8 cellular contexts compared by ENCODE assay signal in genomic region chr4:145732895-145733880, GRCh38. TPM values are rescaled to one million over a fixed set of nuclear protein-coding genes. Genes with fewer than 3 reads are reported as not detected.
DNase-seq lines count a peak whose midpoint lies in the region; ATAC-seq lines count a peak whose summit lies in the region.

No MANE protein-coding gene starts in this region.

- DNase-seq in AML-193 (lab: John Stamatoyannopoulos, UW): peak; percentile 28 to 32
- peak; percentile 79 for DNase-seq in GM19238 (ENCODE audit: insufficient read length, low spot score)
- DNase-seq in NCI-H510A treated with DMSO at 0.1 percent for 48 hours (lab: John Stamatoyannopoulos, UW): peak; percentile 74
- peak; percentile 76 for DNase-seq in activated CD4-positive, alpha-beta T cell treated with anti-CD3 and anti-CD28 coated beads, Interleukin-2, amount 50 U/mL, for 1 hour
- peak; percentile 81 for DNase-seq in cortex of kidney (lab: John Stamatoyannopoulos, UW)
- DNase-seq in left lobe of liver (ENCODE audit: low spot score): peak; percentile 92
- peak; percentile 83 for DNase-seq in stimulated activated CD4-positive, alpha-beta T cell treated with anti-CD3 and anti-CD28 coated beads, Interleukin-1b, Interleukin-23, amount 100 ng/mL, for 48 hours

- peak; percentile 86 for ATAC-seq in HG03439 (IDR thresholded peaks at IDR 0.05; ENCODE audit: unreplicated experiment)
- peak; percentile 88 for ATAC-seq in left lobe of liver

RNA-seq across cellular contexts. Expression of gene C4orf51, which starts 53.2 kb away (rescaled TPM):
- not detected for total RNA-seq in left lobe of liver

Comparison
In these comparisons a context has a peak if more than half of its experiments do, and no peak if none do; other contexts are left out.
1. Peak in every context shown above with its lines: DNase-seq and ATAC-seq.
2. DNase-seq: peak in every context shown above with its lines; median percentile 92 in left lobe of liver; 83 in stimulated activated CD4-positive, alpha-beta T cell treated with anti-CD3 and anti-CD28 coated beads, Interleukin-1b, Interleukin-23, amount 100 ng/mL, for 48 hours; 81 in cortex of kidney; 79 in GM19238; 76 in activated CD4-positive, alpha-beta T cell treated with anti-CD3 and anti-CD28 coated beads, Interleukin-2, amount 50 U/mL, for 1 hour; 74 in NCI-H510A treated with DMSO at 0.1 percent for 48 hours; 30 in AML-193.